In genomic region chr11:73878771-73879170, GRCh38 we compare ENCODE assay signal across 17 cellular contexts. TPM values are rescaled to one million over a fixed set of nuclear protein-coding genes. Genes with fewer than 3 reads are reported as not detected.
A peak's percentile ranks its signal among the peaks of the same experiment; 100 is the strongest.
DNase-seq lines count a peak whose midpoint lies in the region; ATAC-seq and TF ChIP-seq lines count a peak whose summit lies in the region.
"Had no signal": no experiment of that assay in that cellular context is flagged by ENCODE, and none has a peak within 500 bp of the region (broad histone marks: within the 10 kb centered on the region; RNA-seq: fewer than 3 reads in every experiment).

No MANE protein-coding gene starts in this region.

- peaks cover 7% of the 10 kb centered on the region for H3K36me3 Mint-ChIP-seq in CD4-positive, CD25-positive, alpha-beta regulatory T cell
- H3K36me3 Mint-ChIP-seq in GM23338 (ENCODE audit: low read depth) = peaks cover 37% of the 10 kb centered on the region
- H3K36me3 Mint-ChIP-seq in activated T-helper 17 cell treated with anti-CD3 and anti-CD28 coated beads, Interleukin-2, amount 50 U/mL, for 72 hours (ENCODE audit: low read depth) = peaks cover 44% of the 10 kb centered on the region

- H3K27me3 Mint-ChIP-seq in CD4-positive, CD25-positive, alpha-beta regulatory T cell = no peaks in the 10 kb centered on the region
- H3K27me3 Mint-ChIP-seq in GM23338 (ENCODE audit: insufficient read depth, low read depth, poor library complexity) = peaks cover 17% of the 10 kb centered on the region
- no peaks in the 10 kb centered on the region for H3K27me3 Mint-ChIP-seq in activated T-helper 17 cell treated with anti-CD3 and anti-CD28 coated beads, Interleukin-2, amount 50 U/mL, for 72 hours

- peaks cover 7% of the 10 kb centered on the region for H3K36me3 ChIP-seq in CD4-positive, CD25-positive, alpha-beta regulatory T cell (ENCODE audit: control insufficient read depth, insufficient read depth, low read length)
- H3K36me3 ChIP-seq in GM23338 (ENCODE audit: insufficient read depth) = peaks cover 8% of the 10 kb centered on the region; the same call in 1 of the 2 replicates
- peaks cover 8% of the 10 kb centered on the region for H3K36me3 ChIP-seq in A673 (ENCODE audit: insufficient read depth, low read length, poor library complexity, severe bottlenecking)
- H3K36me3 ChIP-seq in hepatocyte (replicated peaks; ENCODE audit: insufficient read depth, low read depth) = no peaks in the 10 kb centered on the region
- peaks cover 7 to 32% of the 10 kb centered on the region in 2 experiments for H3K36me3 ChIP-seq in mesenchymal stem cell (ENCODE audit: control insufficient read depth in 1 of 2, insufficient read depth in 2 of 2, low read depth in 1 of 2, low read length in 2 of 2)

- no TSS peak for BruUV-seq in A673 (replicated peaks; lab: Mats Ljungman, UMichigan)

- no peak for ATAC-seq in CD4-positive, CD25-positive, alpha-beta regulatory T cell (ENCODE audit: low read depth in 2 of 2)
- ATAC-seq in GM23338 (no peak), esophagus mucosa (peak; percentile 74), GM21360 (IDR thresholded peaks at IDR 0.05; ENCODE audit: unreplicated experiment) (no peak)
- no peak for ATAC-seq in activated T-helper 17 cell treated with anti-CD3 and anti-CD28 coated beads, Interleukin-2, amount 50 U/mL, for 72 hours (replicated peaks)
- ATAC-seq: Right ventricle myocardium inferior had no signal

- no peaks in the 10 kb centered on the region for H3K9me3 ChIP-seq in CD4-positive, CD25-positive, alpha-beta regulatory T cell (ENCODE audit: control insufficient read depth in 2 of 2, low read length in 2 of 2)
- H3K9me3 ChIP-seq in A673 (ENCODE audit: low read depth, low read length, poor library complexity, severe bottlenecking) = no peaks in the 10 kb centered on the region
- H3K9me3 ChIP-seq in hepatocyte (ENCODE audit: low read depth) = no peaks in the 10 kb centered on the region
- H3K9me3 ChIP-seq in mesenchymal stem cell (ENCODE audit: control insufficient read depth, low read length) = no peaks in the 10 kb centered on the region
- H3K9me3 ChIP-seq: Caco-2, HAP-1 had no signal

- H3K9ac ChIP-seq in mesenchymal stem cell (ENCODE audit: low read length) = no peak overlapping the region

- peaks cover 15% of the 10 kb centered on the region for H3F3A ChIP-seq in GM23338 (replicated peaks; ENCODE audit: low read depth)

- no peak overlapping the region for H3K23ac ChIP-seq in mesenchymal stem cell (ENCODE audit: low read length in 2 of 2)

- peaks cover 17 to 49% (median 33%) of the 10 kb centered on the region in 4 donors for H3K4me1 Mint-ChIP-seq in CD4-positive, CD25-positive, alpha-beta regulatory T cell
- peaks cover 21% of the 10 kb centered on the region; the same call in 2 of the 3 replicates for H3K4me1 Mint-ChIP-seq in GM23338
- H3K4me1 Mint-ChIP-seq in activated T-helper 17 cell treated with anti-CD3 and anti-CD28 coated beads, Interleukin-2, amount 50 U/mL, for 72 hours = peaks cover 7% of the 10 kb centered on the region

- no peaks in the 10 kb centered on the region for H3K9me3 Mint-ChIP-seq in CD4-positive, CD25-positive, alpha-beta regulatory T cell
- no peaks in the 10 kb centered on the region for H3K9me3 Mint-ChIP-seq in GM23338
- H3K9me3 Mint-ChIP-seq in activated T-helper 17 cell treated with anti-CD3 and anti-CD28 coated beads, Interleukin-2, amount 50 U/mL, for 72 hours = no peaks in the 10 kb centered on the region
- H3K9me3 Mint-ChIP-seq: CD14-positive monocyte had no signal

- H3K4me2 ChIP-seq in GM23338 = no peak overlapping the region
- no peak overlapping the region for H3K4me2 ChIP-seq in hepatocyte
- no peak overlapping the region for H3K4me2 ChIP-seq in mesenchymal stem cell (ENCODE audit: low read length, poor library complexity, severe bottlenecking)

- peak overlapping the region in 3 of 4 donors; percentile 9 to 95 (median 58) for H3K4me3 Mint-ChIP-seq in CD4-positive, CD25-positive, alpha-beta regulatory T cell
- no peak overlapping the region for H3K4me3 Mint-ChIP-seq in GM23338
- peak overlapping the region; percentile 6 for H3K4me3 Mint-ChIP-seq in activated T-helper 17 cell treated with anti-CD3 and anti-CD28 coated beads, Interleukin-2, amount 50 U/mL, for 72 hours
- H3K4me3 Mint-ChIP-seq: CD14-positive monocyte had no signal

- TF ChIP-seq CTCF in GM23338 (conservative IDR thresholded peaks at IDR 0.05; ENCODE audit: low read depth in 2 of 2) = no peak
- no peak for TF ChIP-seq CTCF in A673 (conservative IDR thresholded peaks at IDR 0.05; ENCODE audit: low read depth, low read length)
- TF ChIP-seq CTCF in hepatocyte (IDR thresholded peaks at IDR 0.05; ENCODE audit: poor library complexity) = no peak

- no peaks in the 10 kb centered on the region for H3K27me3 ChIP-seq in CD4-positive, CD25-positive, alpha-beta regulatory T cell (ENCODE audit: control insufficient read depth, insufficient read depth, low read length)
- no peaks in the 10 kb centered on the region for H3K27me3 ChIP-seq in GM23338 (ENCODE audit: insufficient read depth)
- H3K27me3 ChIP-seq in A673 (replicated peaks; ENCODE audit: insufficient read depth, low read depth, low read length, poor library complexity) = no peaks in the 10 kb centered on the region
- H3K27me3 ChIP-seq in hepatocyte = no peaks in the 10 kb centered on the region
- H3K27me3 ChIP-seq in mesenchymal stem cell (ENCODE audit: control insufficient read depth in 1 of 2, insufficient read depth in 1 of 2, low read length in 2 of 2) = no peaks in the 10 kb centered on the region

- H2BK120ac ChIP-seq in mesenchymal stem cell (ENCODE audit: low read depth, low read length) = no peak overlapping the region

- H3K79me2 ChIP-seq in GM23338 (replicated peaks; ENCODE audit: insufficient read depth) (peaks cover 38% of the 10 kb centered on the region), hepatocyte (peaks cover 38% of the 10 kb centered on the region)

- H3K4ac ChIP-seq in mesenchymal stem cell (ENCODE audit: low read depth in 1 of 2, low read length in 2 of 2) = no peak overlapping the region

- peaks cover 29% of the 10 kb centered on the region for H3K4me1 ChIP-seq in CD4-positive, CD25-positive, alpha-beta regulatory T cell (ENCODE audit: control insufficient read depth, insufficient read depth, low read length, poor library complexity, severe bottlenecking)
- peaks cover 27% of the 10 kb centered on the region for H3K4me1 ChIP-seq in GM23338 (ENCODE audit: insufficient read depth)
- peaks cover 16% of the 10 kb centered on the region for H3K4me1 ChIP-seq in A673 (ENCODE audit: insufficient read depth, low read length, poor library complexity, severe bottlenecking)
- H3K4me1 ChIP-seq in hepatocyte (ENCODE audit: insufficient read depth) = peaks cover 15% of the 10 kb centered on the region
- peaks cover 2% of the 10 kb centered on the region for H3K4me1 ChIP-seq in mesenchymal stem cell (ENCODE audit: control insufficient read depth, insufficient read depth, low read depth, low read length)

- H2BK5ac ChIP-seq in mesenchymal stem cell (ENCODE audit: low read depth, low read length, poor library complexity, severe bottlenecking) = no peak overlapping the region

- CTCF ChIA-PET in A673 (lab: Charles Lee) = no interaction called here

- H2BK15ac ChIP-seq in mesenchymal stem cell (ENCODE audit: low read depth, poor library complexity, severe bottlenecking) = no peak overlapping the region

- H3K9me2 ChIP-seq in GM23338 (ENCODE audit: insufficient read depth) (no peaks in the 10 kb centered on the region), hepatocyte (replicated peaks; ENCODE audit: insufficient read depth) (no peaks in the 10 kb centered on the region)

- H3K27ac ChIP-seq in CD4-positive, CD25-positive, alpha-beta regulatory T cell (ENCODE audit: insufficient read depth, low read length, poor library complexity, severe bottlenecking) = no peak overlapping the region
- no peak overlapping the region for H3K27ac ChIP-seq in GM23338 (ENCODE audit: low read depth)
- no peak overlapping the region for H3K27ac ChIP-seq in A673 (ENCODE audit: low read depth, low read length, poor library complexity, severe bottlenecking)
- H3K27ac ChIP-seq in hepatocyte = no peak overlapping the region
- no peak overlapping the region for H3K27ac ChIP-seq in mesenchymal stem cell (ENCODE audit: low read length, poor library complexity, severe bottlenecking)
- H3K27ac ChIP-seq: HL-60 had no signal

- H2AK5ac ChIP-seq in mesenchymal stem cell (ENCODE audit: low read length, severe bottlenecking) = no peak overlapping the region

- WGBS in hepatocyte (ENCODE audit: low lambda C conversion rate, missing lambda C conversion rate) = 68% methylated on average over 1 of the region's 1 CpG
- no CpG with 5 or more reads among the region's 1 CpG for WGBS in mesenchymal stem cell

- POLR2A ChIA-PET in A673 (lab: Charles Lee; ENCODE audit: low non-redundant PET) = no interaction called here

- no peak overlapping the region for H3K14ac ChIP-seq in mesenchymal stem cell (ENCODE audit: low read length in 2 of 2)

- H3K4me3 ChIP-seq in CD4-positive, CD25-positive, alpha-beta regulatory T cell (ENCODE audit: low read depth, low read length) = no peak overlapping the region
- H3K4me3 ChIP-seq in GM23338 (no peak overlapping the region), A673 (ENCODE audit: low read depth, low read length, poor library complexity, severe bottlenecking) (no peak overlapping the region), hepatocyte (no peak overlapping the region), mesenchymal stem cell (ENCODE audit: insufficient read depth in 1 of 2, low read depth in 1 of 2, low read length in 2 of 2) (no peak overlapping the region)
- H3K4me3 ChIP-seq: HAP-1 had no signal

- H2BK12ac ChIP-seq in mesenchymal stem cell (ENCODE audit: low read length in 2 of 2) = no peak overlapping the region

- H4K20me1 ChIP-seq in GM23338 (replicated peaks; ENCODE audit: insufficient read depth) (no peaks in the 10 kb centered on the region; the same call in 1 of the 2 replicates), hepatocyte (ENCODE audit: insufficient read depth, poor library complexity, severe bottlenecking) (no peaks in the 10 kb centered on the region)

- no peak overlapping the region for H3K27ac Mint-ChIP-seq in CD4-positive, CD25-positive, alpha-beta regulatory T cell
- 0 out of 2 replicates have a peak overlapping the region, but pooled peaks have one; percentile 39 for H3K27ac Mint-ChIP-seq in GM23338
- no peak overlapping the region for H3K27ac Mint-ChIP-seq in activated T-helper 17 cell treated with anti-CD3 and anti-CD28 coated beads, Interleukin-2, amount 50 U/mL, for 72 hours
- H3K27ac Mint-ChIP-seq: CD14-positive monocyte had no signal

- no peak overlapping the region for H4K91ac ChIP-seq in mesenchymal stem cell (ENCODE audit: low read length)

- peaks cover 19% of the 10 kb centered on the region for H3K79me1 ChIP-seq in mesenchymal stem cell (replicated peaks; ENCODE audit: low read length, poor library complexity, severe bottlenecking)

- no peak overlapping the region for H4K8ac ChIP-seq in mesenchymal stem cell (ENCODE audit: low read length)

- H2AFZ ChIP-seq in GM23338 = no peak overlapping the region
- H2AFZ ChIP-seq in hepatocyte = no peak overlapping the region
- no peak overlapping the region for H2AFZ ChIP-seq in mesenchymal stem cell (ENCODE audit: low read depth, low read length)

- H3K18ac ChIP-seq in mesenchymal stem cell (ENCODE audit: low read depth in 1 of 2, low read length in 2 of 2) = no peak overlapping the region

- DNase-seq in CD4-positive, CD25-positive, alpha-beta regulatory T cell = no peak
- DNase-seq in GM23338 (ENCODE audit: low spot score) = no peak
- DNase-seq in A673 (ENCODE audit: low spot score) = no peak
- no peak for DNase-seq in hepatocyte (ENCODE audit: low spot score)
- DNase-seq in mesenchymal stem cell = no peak
- DNase-seq: AML-193; Caco-2; NCI-H1105 treated with DMSO at 0.1 percent for 48 hours; NCI-H1694; NK-92 treated with Interleukin-12 subunit alpha and Interleukin-12 subunit beta, amount 100 ng/mL, for 24 hours had no signal

- intact Hi-C loops in A673 (cut with micrococcal nuclease; ENCODE audit: unreplicated experiment) = no loop called here

RNA-seq across cellular contexts. Expression of gene PAAF1, which starts 2.0 kb away (rescaled TPM):
- total RNA-seq in CD4-positive, CD25-positive, alpha-beta regulatory T cell = 13.7 TPM
- 10 to 100 TPM; 25.4 to 28.2 (median 27.0) TPM for polyA plus RNA-seq in CD4-positive, CD25-positive, alpha-beta regulatory T cell
- total RNA-seq in GM23338 (2014; rRNA removed; shearing (Covaris generic)) = 13.6 and 16.1 TPM in 2 replicates
- 17.7 and 18.1 TPM in 2 replicates for polyA plus RNA-seq in GM23338 (2016; fragmentation: Nextera tagmentation; extraction: Ambion mirVana)
- total RNA-seq in activated T-helper 17 cell treated with anti-CD3 and anti-CD28 coated beads, Interleukin-2, amount 50 U/mL, for 72 hours = 10 to 100 TPM; 32.0 to 40.6 TPM
- total RNA-seq in esophagus mucosa = 9.8 TPM
- 20.3 and 25.0 TPM in 2 replicates for total RNA-seq in A673 (2021)
- 10.5 and 16.0 TPM in 2 replicates for total RNA-seq in hepatocyte
- polyA plus RNA-seq in hepatocyte = 31.0 TPM in 2 replicates
- polyA plus RNA-seq in mesenchymal stem cell (2013, experiment 1 of 2) = 17.8 TPM
- polyA plus RNA-seq in mesenchymal stem cell (2013, experiment 2 of 2) = 16.6 TPM

RNA-seq across cellular contexts. Expression of gene COA4, which starts 2.1 kb away (rescaled TPM):
- total RNA-seq in CD4-positive, CD25-positive, alpha-beta regulatory T cell = 30.5 TPM
- polyA plus RNA-seq in CD4-positive, CD25-positive, alpha-beta regulatory T cell = 10 to 100 TPM; 54.4 to 79.7 (median 69.4) TPM
- 168 and 188 TPM in 2 replicates for total RNA-seq in GM23338 (2014; rRNA removed; shearing (Covaris generic))
- polyA plus RNA-seq in GM23338 (2016; fragmentation: Nextera tagmentation; extraction: Ambion mirVana) (166 and 174 TPM in 2 replicates), hepatocyte (103 and 125 TPM in 2 replicates)
- 100 to 1,000 TPM in 1 of 2 donors, 10 to 100 TPM in 1; 56.2 to 104 TPM for total RNA-seq in activated T-helper 17 cell treated with anti-CD3 and anti-CD28 coated beads, Interleukin-2, amount 50 U/mL, for 72 hours
- total RNA-seq in esophagus mucosa (46.8 TPM), A673 (2021) (112 and 113 TPM in 2 replicates), hepatocyte (89.3 and 99.4 TPM in 2 replicates)
- polyA plus RNA-seq in mesenchymal stem cell (2013, experiment 1 of 2) = 100 TPM
- 102 TPM for polyA plus RNA-seq in mesenchymal stem cell (2013, experiment 2 of 2)
